In genomic region chr15:90213818-90214204, GRCh38 we compare ENCODE assay signal across 15 cellular contexts. TPM values are rescaled to one million over a fixed set of nuclear protein-coding genes. Genes with fewer than 3 reads are reported as not detected.
DNase-seq lines count a peak whose midpoint lies in the region; ATAC-seq, FAIRE-seq and TF ChIP-seq lines count a peak whose summit lies in the region.
"Had no signal": no experiment of that assay in that cellular context is flagged by ENCODE, and none has a peak within 500 bp of the region (broad histone marks: within the 10 kb centered on the region; RNA-seq: fewer than 3 reads in every experiment).

No MANE protein-coding gene starts in this region.

- no peak overlapping the region for H3K4me2 ChIP-seq in hepatocyte

- H3K27ac ChIP-seq in Peyer's patch (peak overlapping the region; percentile 78 to 99 (median 90)), hepatocyte (peak overlapping the region; percentile 90), sigmoid colon (peak overlapping the region; percentile 14 to 71 (median 68))

- H3K36me3 ChIP-seq in Peyer's patch = peaks cover 0 to 34% (median 0%) of the 10 kb centered on the region in 3 donors
- H3K36me3 ChIP-seq in hepatocyte (replicated peaks; ENCODE audit: insufficient read depth, low read depth) = no peaks in the 10 kb centered on the region
- H3K36me3 ChIP-seq in sigmoid colon = peaks cover 7 to 30% (median 12%) of the 10 kb centered on the region in 4 donors

- H3K9me2 ChIP-seq in hepatocyte (replicated peaks; ENCODE audit: insufficient read depth) = no peaks in the 10 kb centered on the region

- no peak overlapping the region for H2AFZ ChIP-seq in hepatocyte

- H3K27me3 ChIP-seq in Peyer's patch = no peaks in the 10 kb centered on the region
- no peaks in the 10 kb centered on the region for H3K27me3 ChIP-seq in hepatocyte
- no peaks in the 10 kb centered on the region for H3K27me3 ChIP-seq in sigmoid colon

- peaks cover 13 to 60% (median 23%) of the 10 kb centered on the region in 4 donors for H3K4me1 ChIP-seq in Peyer's patch
- H3K4me1 ChIP-seq in hepatocyte (ENCODE audit: insufficient read depth) = peaks cover 27% of the 10 kb centered on the region
- peaks cover 0 to 47% (median 42%) of the 10 kb centered on the region in 4 donors for H3K4me1 ChIP-seq in sigmoid colon

- no peak for TF ChIP-seq EP300 in sigmoid colon (IDR thresholded peaks at IDR 0.05)

- DNase-seq in DMS79 (lab: John Stamatoyannopoulos, UW) (peak; percentile 40), Peyer's patch (peak in 2 of 3 donors; percentile 89), hepatocyte (ENCODE audit: low spot score) (no peak), sigmoid colon (no peak), sciatic nerve (ENCODE audit: low spot score) (no peak), frontal cortex (ENCODE audit: low spot score in 2 of 2) (no peak)
- DNase-seq: activated naive CD4-positive, alpha-beta T cell treated with anti-CD3 and anti-CD28 coated beads, Interleukin-2, amount 50 U/mL, for 16 hours; EL; NCI-H1436 treated with DMSO at 0.1 percent for 48 hours; NCI-H526 treated with DMSO at 0.1 percent for 48 hours; SHP77 treated with DMSO at 0.1 percent for 48 hours; stimulated activated CD4-positive, alpha-beta T cell treated with anti-CD3 and anti-CD28 coated beads, Interleukin-1b, Interleukin-23, amount 100 ng/mL, for 48 hours had no signal

- WGBS in hepatocyte (ENCODE audit: low lambda C conversion rate, missing lambda C conversion rate) = 85% methylated on average over 11 of the region's 11 CpGs
- 28 to 47% methylated on average over 11 of the region's 11 CpGs for WGBS in sigmoid colon, 2 donors

- FAIRE-seq in frontal cortex (lab: Jason Lieb, UNC) = no peak
- FAIRE-seq: GM12878 had no signal

- TF ChIP-seq POLR2A in Peyer's patch (IDR thresholded peaks at IDR 0.05) (no peak), sigmoid colon (IDR thresholded peaks at IDR 0.05) (no peak)

- intact Hi-C loops in sigmoid colon (cut with DNase I) (no loop called here), sciatic nerve (cut with DNase I) (no loop called here)

- H3K9me3 ChIP-seq in Peyer's patch (no peaks in the 10 kb centered on the region), hepatocyte (ENCODE audit: low read depth) (no peaks in the 10 kb centered on the region), sigmoid colon (no peaks in the 10 kb centered on the region)

- TF ChIP-seq CTCF in Peyer's patch (IDR thresholded peaks at IDR 0.05) = no peak
- no peak for TF ChIP-seq CTCF in hepatocyte (IDR thresholded peaks at IDR 0.05; ENCODE audit: poor library complexity)
- no peak for TF ChIP-seq CTCF in sigmoid colon (IDR thresholded peaks at IDR 0.05)

- H3K4me3 ChIP-seq in Peyer's patch = no peak overlapping the region
- H3K4me3 ChIP-seq in hepatocyte = no peak overlapping the region
- no peak overlapping the region for H3K4me3 ChIP-seq in sigmoid colon
- H3K4me3 ChIP-seq: GM12878 had no signal

- no peak for ATAC-seq in sciatic nerve
- no peak for ATAC-seq in HG02642 (IDR thresholded peaks at IDR 0.05; ENCODE audit: poor library complexity, unreplicated experiment)
- ATAC-seq in GM19324 (IDR thresholded peaks at IDR 0.05; ENCODE audit: low FRiP score, unreplicated experiment) = no peak

- peaks cover 69% of the 10 kb centered on the region for H3K79me2 ChIP-seq in hepatocyte

- H4K20me1 ChIP-seq in hepatocyte (ENCODE audit: insufficient read depth, poor library complexity, severe bottlenecking) = no peaks in the 10 kb centered on the region

RNA-seq across cellular contexts. Expression of gene SEMA4B, which starts 12.7 kb away (rescaled TPM):
- total RNA-seq in Peyer's patch (100 to 1,000 TPM in 2 of 4 donors, 10 to 100 TPM in 2; 63.2 to 147 (median 91.3) TPM), hepatocyte (19.2 and 27.8 TPM in 2 replicates), sigmoid colon (10 to 100 TPM; 42.0 to 72.4 (median 58.6) TPM), sciatic nerve (55.9 TPM), frontal cortex (35.5 TPM)
- polyA plus RNA-seq in hepatocyte (43.5 and 47.9 TPM in 2 replicates), sigmoid colon (10 to 100 TPM; 10.6 to 94.5 (median 11.4) TPM)

RNA-seq across cellular contexts. Expression of gene CIB1, which starts 19.9 kb away (rescaled TPM):
- total RNA-seq in Peyer's patch (100 to 1,000 TPM in 3 of 4 donors, 10 to 100 TPM in 1; 71.0 to 166 (median 130) TPM), hepatocyte (49.6 and 53.3 TPM in 2 replicates), sigmoid colon (10 to 100 TPM; 18.6 to 35.7 (median 35.5) TPM), sciatic nerve (43.3 TPM), frontal cortex (3.7 TPM)
- polyA plus RNA-seq in hepatocyte (161 and 163 TPM in 2 replicates), sigmoid colon (100 to 1,000 TPM; 283 to 436 (median 359) TPM)

RNA-seq across cellular contexts. Expression of gene GDPGP1, which starts 20.2 kb away (rescaled TPM):
- 10 to 100 TPM in 3 of 4 donors, 1 to 10 TPM in 1; 8.3 to 24.0 (median 19.6) TPM for total RNA-seq in Peyer's patch
- total RNA-seq in hepatocyte = 5.1 and 6.8 TPM in 2 replicates
- 0.56 and 1.7 TPM in 2 replicates for polyA plus RNA-seq in hepatocyte
- 1 to 10 TPM; 3.0 to 7.5 (median 5.4) TPM for total RNA-seq in sigmoid colon
- polyA plus RNA-seq in sigmoid colon = 10 to 100 TPM in 1 of 3 donors, 1 to 10 TPM in 2; 7.9 to 12.7 (median 9.0) TPM
- 5.4 TPM for total RNA-seq in sciatic nerve
- total RNA-seq in frontal cortex = 4.9 TPM

RNA-seq across cellular contexts. Expression of gene TTLL13, which starts 35.5 kb away (rescaled TPM):
- total RNA-seq in Peyer's patch (not detected), hepatocyte (not detected in 2 replicates), sigmoid colon (not detected), sciatic nerve (0.71 TPM), frontal cortex (under 0.01 TPM)
- polyA plus RNA-seq in hepatocyte (0.27 TPM in 1 of 2 replicates, not detected in the other), sigmoid colon (under 1 TPM in 1 of 3 donors, not detected in 2; 0.25 TPM)

RNA-seq across cellular contexts. Expression of gene NGRN, which starts 51.7 kb away (rescaled TPM):
- 10 to 100 TPM; 33.5 to 48.7 (median 39.2) TPM for total RNA-seq in Peyer's patch
- total RNA-seq in hepatocyte = 62.3 and 65.9 TPM in 2 replicates
- 60.0 and 60.2 TPM in 2 replicates for polyA plus RNA-seq in hepatocyte
- total RNA-seq in sigmoid colon = 100 to 1,000 TPM in 3 of 4 donors, 10 to 100 TPM in 1; 81.2 to 139 (median 111) TPM
- polyA plus RNA-seq in sigmoid colon = 10 to 100 TPM; 43.2 to 66.7 (median 51.8) TPM
- 63.8 TPM for total RNA-seq in sciatic nerve
- total RNA-seq in frontal cortex = 226 TPM

Comparison
In these comparisons a context has a peak if more than half of its experiments do, and no peak if none do; other contexts are left out.
1. DNase-seq: peak in DMS79 (single experiment) and Peyer's patch (2 of 3); none in hepatocyte (single experiment), sigmoid colon (single experiment), sciatic nerve (single experiment) and frontal cortex (0 of 2).
2. Peak in every context shown above with its lines, with median percentiles within 50 percentile points of each other: H3K27ac ChIP-seq.